8 cellular contexts compared by ENCODE assay signal in genomic region chr13:101452519-101453485, GRCh38. TPM values are rescaled to one million over a fixed set of nuclear protein-coding genes. Genes with fewer than 3 reads are reported as not detected.
DNase-seq lines count a peak whose midpoint lies in the region; ATAC-seq and TF ChIP-seq lines count a peak whose summit lies in the region.

Gene ITGBL1 (plus strand): TSS chr13:101452675. CDS start chr13:101452834, 159 bp downstream.

- H3K4me1 Mint-ChIP-seq in mesothelial cell of epicardium, result peaks cover 8% of the 10 kb centered on the region

- no peak within 1 kb of the TSS for H3K27ac ChIP-seq in effector memory CD4-positive, alpha-beta T cell (ENCODE audit: insufficient read depth, low read length, poor library complexity, severe bottlenecking)

- no peaks in the 10 kb centered on the region for H3K9me3 ChIP-seq in effector memory CD4-positive, alpha-beta T cell (ENCODE audit: control insufficient read depth, low read length)

- TF ChIP-seq CTCF in BJ (IDR thresholded peaks at IDR 0.05; ENCODE audit: insufficient read depth, low read depth, low read length), result no peak
- no peak for TF ChIP-seq CTCF in mesothelial cell of epicardium (IDR thresholded peaks at IDR 0.05; ENCODE audit: unreplicated experiment)

- DNase-seq in BJ (ENCODE audit: low read depth), result no peak
- no peak for DNase-seq in effector memory CD4-positive, alpha-beta T cell
- DNase-seq in pons (ENCODE audit: low spot score), result peak; percentile 32
- DNase-seq in NCI-H226, result no peak
- no peak for DNase-seq in mesothelial cell of epicardium (ENCODE audit: low spot score in 2 of 2, unreplicated experiment in 2 of 2)
- DNase-seq in NCI-H82 (lab: John Stamatoyannopoulos, UW), result no peak

- CTCF ChIA-PET in BJ (lab: Yijun Ruan, JAX), result interaction anchor here (1.0 kb wide), 2 partner anchors 23 to 309 kb away, joined by 3 to 5 read pairs; no protein-coding TSS in a partner anchor

- no peaks in the 10 kb centered on the region for H3K36me3 ChIP-seq in BJ (ENCODE audit: control insufficient read depth, insufficient read depth, low read length)
- no peaks in the 10 kb centered on the region for H3K36me3 ChIP-seq in effector memory CD4-positive, alpha-beta T cell (ENCODE audit: control insufficient read depth, insufficient read depth, low read length)

- peak; percentile 79 for ATAC-seq in GM19468 (IDR thresholded peaks at IDR 0.05; ENCODE audit: extremely low read depth, unreplicated experiment)
- peak; percentile 53 for ATAC-seq in HG03571 (IDR thresholded peaks at IDR 0.05; ENCODE audit: unreplicated experiment)

- POLR2A ChIA-PET in BJ (lab: Charles Lee), result no interaction called here

- H3K27me3 Mint-ChIP-seq in mesothelial cell of epicardium (ENCODE audit: low read depth), result no peaks in the 10 kb centered on the region

- peak within 1 kb of the TSS; percentile 60 for H3K4me3 ChIP-seq in BJ (ENCODE audit: low read depth, low read length)
- H3K4me3 ChIP-seq in effector memory CD4-positive, alpha-beta T cell (ENCODE audit: insufficient read depth, low read depth, low read length, poor library complexity, severe bottlenecking), result peak within 1 kb of the TSS; percentile 25

- H3K36me3 Mint-ChIP-seq in mesothelial cell of epicardium, result no peaks in the 10 kb centered on the region

- no peaks in the 10 kb centered on the region for H3K27me3 ChIP-seq in BJ (ENCODE audit: control insufficient read depth, insufficient read depth, low read length)
- no peaks in the 10 kb centered on the region for H3K27me3 ChIP-seq in effector memory CD4-positive, alpha-beta T cell (replicated peaks; ENCODE audit: control insufficient read depth, insufficient read depth, low read length, poor library complexity, severe bottlenecking)

- no peak within 1 kb of the TSS for H3K4me3 Mint-ChIP-seq in mesothelial cell of epicardium

- no peaks in the 10 kb centered on the region for H3K4me1 ChIP-seq in effector memory CD4-positive, alpha-beta T cell (ENCODE audit: control insufficient read depth, insufficient read depth, low read length, poor library complexity, severe bottlenecking)

- H3K27ac Mint-ChIP-seq in mesothelial cell of epicardium, result no peak within 1 kb of the TSS

- H3K9me3 Mint-ChIP-seq in mesothelial cell of epicardium, result no peaks in the 10 kb centered on the region

RNA-seq across cellular contexts. Expression of gene ITGBL1, which starts in this region (rescaled TPM):
- polyA plus RNA-seq in BJ (2011; rRNA removed), result 73.7 and 93.7 TPM in 2 replicates
- polyA minus RNA-seq in BJ (2011; rRNA and poly(A)+ RNA removed), result 54.7 and 59.0 TPM in 2 replicates
- total RNA-seq in mesothelial cell of epicardium, result 0.07 to 0.09 TPM in 2 of 3 replicates, not detected in the other
